In genomic region chr6:30815085-30815742, GRCh38 we compare ENCODE assay signal across 8 cellular contexts.
A peak's percentile ranks its signal among the peaks of the same experiment; 100 is the strongest.
DNase-seq lines count a peak whose midpoint lies in the region; ATAC-seq and TF ChIP-seq lines count a peak whose summit lies in the region.
"Not testable (repeated sequence)": the region's sequence is repeated elsewhere in the genome, so short reads cannot be mapped to it uniquely, and the experiment has no call there.

No MANE protein-coding gene starts in this region.

- peak overlapping the region in 9 of 11 experiments; percentile 36 to 96 (median 79); a peak in 17 of 22 replicates for H3K27ac ChIP-seq in BLaER1 treated with 17β-estradiol and CSF1 and Interleukin-3, amounts not matched to agents 10 nM and 100 nM

- not testable (repeated sequence) for H3K4me3 ChIP-seq in BLaER1 treated with 17β-estradiol and CSF1 and Interleukin-3, amounts not matched to agents 10 nM and 100 nM

- TF ChIP-seq CTCF in chondrocyte (IDR thresholded peaks at IDR 0.05), result not testable (repeated sequence)

- POLR2A ChIA-PET in activated CD8-positive, alpha-beta T cell treated with anti-CD3 and anti-CD28 coated beads, Interleukin-2, amount 10 ng/mL, durations not matched to agents 7 days and 5 days (lab: Charles Lee), result interaction anchor here (0.9 to 2.3 kb wide), 9 partner anchors 14 to 78 kb away, joined by 3 to 8 read pairs (median 3); partner anchors contain the start of gene IER3
- POLR2A ChIA-PET in naive thymus-derived CD8-positive, alpha-beta T cell (lab: Charles Lee), result interaction anchor here (0.6 to 1.7 kb wide), 11 partner anchors 12 to 359 kb away, joined by 3 to 13 read pairs (median 4); partner anchors contain the start of genes FLOT1 and IER3

- H3K9ac ChIP-seq in BLaER1 treated with 17β-estradiol and CSF1 and Interleukin-3, amounts not matched to agents 10 nM and 100 nM, result peak overlapping the region in 4 of 11 experiments; percentile 63 to 84 (median 76); a peak in 7 of 22 replicates

- not testable (repeated sequence) for H3K27me3 ChIP-seq in BLaER1 treated with 17β-estradiol and CSF1 and Interleukin-3, amounts not matched to agents 10 nM and 100 nM

- peaks cover 0 to 99% (median 63%) of the 10 kb centered on the region in 10 experiments; a peak in 17 of 20 replicates for H3K4me1 ChIP-seq in BLaER1 treated with 17β-estradiol and CSF1 and Interleukin-3, amounts not matched to agents 10 nM and 100 nM

- H3K4me1 Mint-ChIP-seq in T-helper 1 cell treated with Interleukin-12 subunit alpha and Interleukin-12 subunit beta and Interleukin-4 antibody, amounts not matched to agents 30 μg/mL and 1 μg/mL, for 36 hours (ENCODE audit: low read depth), result peaks cover 70% of the 10 kb centered on the region
- H3K4me1 Mint-ChIP-seq in activated CD8-positive, alpha-beta T cell treated with anti-CD3 and anti-CD28 coated beads, Interleukin-2, amount 10 ng/mL, durations not matched to agents 7 days and 5 days (ENCODE audit: low read depth), result peaks cover 79% of the 10 kb centered on the region
- H3K4me1 Mint-ChIP-seq in activated naive CD4-positive, alpha-beta T cell treated with anti-CD3 and anti-CD28 coated beads, Interleukin-2, amount 10 ng/mL, durations not matched to agents 7 days and 5 days, result peaks cover 76% of the 10 kb centered on the region
- H3K4me1 Mint-ChIP-seq in chondrocyte (ENCODE audit: low read depth), result peaks cover 38% of the 10 kb centered on the region
- peaks cover 33 to 77% (median 63%) of the 10 kb centered on the region in 4 donors for H3K4me1 Mint-ChIP-seq in naive thymus-derived CD8-positive, alpha-beta T cell
- peaks cover 76% of the 10 kb centered on the region for H3K4me1 Mint-ChIP-seq in stimulated activated memory B cell treated with anti-CD40 and anti-IgM and Interleukin-4, amounts not matched to agents 10 μg/mL and 1 μg/mL and 100 μg/mL, for 72 hours

- not testable (repeated sequence) for H3K9me3 Mint-ChIP-seq in T-helper 1 cell treated with Interleukin-12 subunit alpha and Interleukin-12 subunit beta and Interleukin-4 antibody, amounts not matched to agents 30 μg/mL and 1 μg/mL, for 36 hours; activated CD8-positive, alpha-beta T cell treated with anti-CD3 and anti-CD28 coated beads, Interleukin-2, amount 10 ng/mL, durations not matched to agents 7 days and 5 days (ENCODE audit: insufficient read depth); chondrocyte (ENCODE audit: low read depth); naive thymus-derived CD8-positive, alpha-beta T cell; stimulated activated memory B cell treated with anti-CD40 and anti-IgM and Interleukin-4, amounts not matched to agents 10 μg/mL and 1 μg/mL and 100 μg/mL, for 72 hours
- H3K9me3 Mint-ChIP-seq in activated naive CD4-positive, alpha-beta T cell treated with anti-CD3 and anti-CD28 coated beads, Interleukin-2, amount 10 ng/mL, durations not matched to agents 7 days and 5 days, result peaks cover 13% of the 10 kb centered on the region

- peak overlapping the region; percentile 95 for H3K27ac Mint-ChIP-seq in T-helper 1 cell treated with Interleukin-12 subunit alpha and Interleukin-12 subunit beta and Interleukin-4 antibody, amounts not matched to agents 30 μg/mL and 1 μg/mL, for 36 hours
- peak overlapping the region; percentile 71 for H3K27ac Mint-ChIP-seq in activated CD8-positive, alpha-beta T cell treated with anti-CD3 and anti-CD28 coated beads, Interleukin-2, amount 10 ng/mL, durations not matched to agents 7 days and 5 days
- peak overlapping the region; percentile 62 for H3K27ac Mint-ChIP-seq in activated naive CD4-positive, alpha-beta T cell treated with anti-CD3 and anti-CD28 coated beads, Interleukin-2, amount 10 ng/mL, durations not matched to agents 7 days and 5 days
- H3K27ac Mint-ChIP-seq in chondrocyte (ENCODE audit: unreplicated experiment), result peak overlapping the region; percentile 4
- H3K27ac Mint-ChIP-seq in naive thymus-derived CD8-positive, alpha-beta T cell, result peak overlapping the region in 8 of 10 donors; percentile 65 to 98 (median 81)
- H3K27ac Mint-ChIP-seq in stimulated activated memory B cell treated with anti-CD40 and anti-IgM and Interleukin-4, amounts not matched to agents 10 μg/mL and 1 μg/mL and 100 μg/mL, for 72 hours, result peak overlapping the region; percentile 85

- peak; percentile 83 for DNase-seq in HT1080 (ENCODE audit: low read depth)
- DNase-seq in activated CD8-positive, alpha-beta T cell treated with anti-CD3 and anti-CD28 coated beads, Interleukin-2, amount 10 ng/mL, durations not matched to agents 7 days and 5 days; activated naive CD4-positive, alpha-beta T cell treated with anti-CD3 and anti-CD28 coated beads, Interleukin-2, amount 10 ng/mL, durations not matched to agents 7 days and 5 days; chondrocyte (ENCODE audit: low spot score); naive thymus-derived CD8-positive, alpha-beta T cell: not testable (repeated sequence)

- H3K27me3 Mint-ChIP-seq in T-helper 1 cell treated with Interleukin-12 subunit alpha and Interleukin-12 subunit beta and Interleukin-4 antibody, amounts not matched to agents 30 μg/mL and 1 μg/mL, for 36 hours (ENCODE audit: low read depth); activated CD8-positive, alpha-beta T cell treated with anti-CD3 and anti-CD28 coated beads, Interleukin-2, amount 10 ng/mL, durations not matched to agents 7 days and 5 days (ENCODE audit: low read depth); activated naive CD4-positive, alpha-beta T cell treated with anti-CD3 and anti-CD28 coated beads, Interleukin-2, amount 10 ng/mL, durations not matched to agents 7 days and 5 days; chondrocyte (ENCODE audit: low read depth); naive thymus-derived CD8-positive, alpha-beta T cell; stimulated activated memory B cell treated with anti-CD40 and anti-IgM and Interleukin-4, amounts not matched to agents 10 μg/mL and 1 μg/mL and 100 μg/mL, for 72 hours: not testable (repeated sequence)

- ATAC-seq in activated CD8-positive, alpha-beta T cell treated with anti-CD3 and anti-CD28 coated beads, Interleukin-2, amount 10 ng/mL, durations not matched to agents 7 days and 5 days; naive thymus-derived CD8-positive, alpha-beta T cell; stimulated activated memory B cell treated with anti-CD40 and anti-IgM and Interleukin-4, amounts not matched to agents 10 μg/mL and 1 μg/mL and 100 μg/mL, for 72 hours: not testable (repeated sequence)

- H3K9me3 ChIP-seq in BLaER1 treated with 17β-estradiol and CSF1 and Interleukin-3, amounts not matched to agents 10 nM and 100 nM (replicated peaks in 1 of 11), result peaks cover 0 to 19% (median 0%) of the 10 kb centered on the region in 11 experiments; a peak in 8 of 22 replicates

- not testable (repeated sequence) for H4K20me1 ChIP-seq in BLaER1 treated with 17β-estradiol and CSF1 and Interleukin-3, amounts not matched to agents 10 nM and 100 nM

- peak overlapping the region; percentile 12 for H3K4me3 Mint-ChIP-seq in T-helper 1 cell treated with Interleukin-12 subunit alpha and Interleukin-12 subunit beta and Interleukin-4 antibody, amounts not matched to agents 30 μg/mL and 1 μg/mL, for 36 hours
- not testable (repeated sequence) for H3K4me3 Mint-ChIP-seq in activated CD8-positive, alpha-beta T cell treated with anti-CD3 and anti-CD28 coated beads, Interleukin-2, amount 10 ng/mL, durations not matched to agents 7 days and 5 days; activated naive CD4-positive, alpha-beta T cell treated with anti-CD3 and anti-CD28 coated beads, Interleukin-2, amount 10 ng/mL, durations not matched to agents 7 days and 5 days; chondrocyte (ENCODE audit: unreplicated experiment); stimulated activated memory B cell treated with anti-CD40 and anti-IgM and Interleukin-4, amounts not matched to agents 10 μg/mL and 1 μg/mL and 100 μg/mL, for 72 hours
- peak overlapping the region in 5 of 10 donors; percentile 16 to 72 (median 33) for H3K4me3 Mint-ChIP-seq in naive thymus-derived CD8-positive, alpha-beta T cell

- H3K36me3 Mint-ChIP-seq in T-helper 1 cell treated with Interleukin-12 subunit alpha and Interleukin-12 subunit beta and Interleukin-4 antibody, amounts not matched to agents 30 μg/mL and 1 μg/mL, for 36 hours (ENCODE audit: low read depth), result peaks cover 36% of the 10 kb centered on the region
- H3K36me3 Mint-ChIP-seq in activated CD8-positive, alpha-beta T cell treated with anti-CD3 and anti-CD28 coated beads, Interleukin-2, amount 10 ng/mL, durations not matched to agents 7 days and 5 days (ENCODE audit: low read depth), result peaks cover 59% of the 10 kb centered on the region
- H3K36me3 Mint-ChIP-seq in activated naive CD4-positive, alpha-beta T cell treated with anti-CD3 and anti-CD28 coated beads, Interleukin-2, amount 10 ng/mL, durations not matched to agents 7 days and 5 days, result peaks cover 31% of the 10 kb centered on the region
- not testable (repeated sequence) for H3K36me3 Mint-ChIP-seq in chondrocyte (ENCODE audit: low read depth); naive thymus-derived CD8-positive, alpha-beta T cell; stimulated activated memory B cell treated with anti-CD40 and anti-IgM and Interleukin-4, amounts not matched to agents 10 μg/mL and 1 μg/mL and 100 μg/mL, for 72 hours

- not testable (repeated sequence) for H3K36me3 ChIP-seq in BLaER1 treated with 17β-estradiol and CSF1 and Interleukin-3, amounts not matched to agents 10 nM and 100 nM

- CTCF ChIA-PET in activated CD8-positive, alpha-beta T cell treated with anti-CD3 and anti-CD28 coated beads, Interleukin-2, amount 10 ng/mL, durations not matched to agents 7 days and 5 days (lab: Charles Lee), result interaction anchor here (0.8 to 1.2 kb wide), 3 partner anchors 13 to 78 kb away, joined by 3 to 4 read pairs (median 3); no protein-coding TSS in a partner anchor
- CTCF ChIA-PET in activated naive CD4-positive, alpha-beta T cell treated with anti-CD3 and anti-CD28 coated beads, Interleukin-2, amount 10 ng/mL, durations not matched to agents 7 days and 5 days (lab: Charles Lee), result interaction anchor here (1.3 kb wide), 2 partner anchors 15 to 63 kb away, joined by 3 to 4 read pairs; no protein-coding TSS in a partner anchor

- peak overlapping the region in 7 of 11 experiments; percentile 43 to 93 (median 84); a peak in 14 of 22 replicates for H3K4me2 ChIP-seq in BLaER1 treated with 17β-estradiol and CSF1 and Interleukin-3, amounts not matched to agents 10 nM and 100 nM

Comparison
In these comparisons a context has a peak if more than half of its experiments do, and no peak if none do; other contexts are left out.
1. H3K27ac Mint-ChIP-seq: peak in every context shown above with its lines; median percentile 95 in T-helper 1 cell treated with Interleukin-12 subunit alpha and Interleukin-12 subunit beta and Interleukin-4 antibody, amounts not matched to agents 30 μg/mL and 1 μg/mL, for 36 hours; 85 in stimulated activated memory B cell treated with anti-CD40 and anti-IgM and Interleukin-4, amounts not matched to agents 10 μg/mL and 1 μg/mL and 100 μg/mL, for 72 hours; 81 in naive thymus-derived CD8-positive, alpha-beta T cell; 71 in activated CD8-positive, alpha-beta T cell treated with anti-CD3 and anti-CD28 coated beads, Interleukin-2, amount 10 ng/mL, durations not matched to agents 7 days and 5 days; 62 in activated naive CD4-positive, alpha-beta T cell treated with anti-CD3 and anti-CD28 coated beads, Interleukin-2, amount 10 ng/mL, durations not matched to agents 7 days and 5 days; 4 in chondrocyte.